Comparison of ENCODE assay signal across 1 cellular context in genomic region chr6:42199106-42199981, GRCh38.
TF ChIP-seq lines count a peak whose summit lies in the region.

No MANE protein-coding gene starts in this region.

TF ChIP-seq in K562, 482 proteins besides CTCF, POLR2A, EP300 and RAD21 (continued from another document and continues in another):
- peak; percentile 28; the same call in 1 of the 2 replicates for TF ChIP-seq EGR1 (conservative IDR thresholded peaks at IDR 0.05)
- no peak for TF ChIP-seq ZNF586 (CRISPR knock-in tag; conservative IDR thresholded peaks at IDR 0.05)
- no peak for TF ChIP-seq MIER1 (IDR thresholded peaks at IDR 0.05; ENCODE audit: low read depth)
- TF ChIP-seq FOXA3 (CRISPR knock-in tag; conservative IDR thresholded peaks at IDR 0.05 in 1 of 2, IDR thresholded peaks at IDR 0.05 in 1 of 2) = peak in 1 of 2 experiments; percentile 54; a peak in 2 of 4 replicates
- peak; percentile 63 for TF ChIP-seq NFIX (CRISPR knock-in tag; IDR thresholded peaks at IDR 0.05; ENCODE audit: low read depth)
- TF ChIP-seq HBP1 (CRISPR knock-in tag; IDR thresholded peaks at IDR 0.05) = 0 out of 2 replicates have a peak, but pooled peaks have one; percentile 69
- TF ChIP-seq CHD1 (IDR thresholded peaks at IDR 0.05; ENCODE audit: low read length) = no peak
- TF ChIP-seq MED1 (CRISPR knock-in tag; IDR thresholded peaks at IDR 0.05; ENCODE audit: borderline replicate concordance) = no peak
- TF ChIP-seq ARID3A (IDR thresholded peaks at IDR 0.05; ENCODE audit: borderline replicate concordance, low read depth, low read length) = peak; percentile 79; the same call in 1 of the 2 replicates
- peak in 1 of 2 experiments; percentile 56; a peak in 1 of 4 replicates for TF ChIP-seq SRF (CRISPR knock-in tag; IDR thresholded peaks at IDR 0.05)
- 0 out of 2 replicates have a peak, but pooled peaks have one; percentile 23 for TF ChIP-seq ZNF57 (CRISPR knock-in tag; IDR thresholded peaks at IDR 0.05)
- peak; percentile 70; the same call in 1 of the 2 replicates for TF ChIP-seq ZNF395 (CRISPR knock-in tag; IDR thresholded peaks at IDR 0.05)
- TF ChIP-seq CHD2 (IDR thresholded peaks at IDR 0.05; ENCODE audit: low read depth, low read length) = no peak
- TF ChIP-seq ZSCAN32 (CRISPR knock-in tag; IDR thresholded peaks at IDR 0.05) = no peak
- no peak for TF ChIP-seq CREB5 (CRISPR knock-in tag; IDR thresholded peaks at IDR 0.05)
- TF ChIP-seq ZNF79 (CRISPR knock-in tag; IDR thresholded peaks at IDR 0.05; ENCODE audit: low read depth) = no peak
- TF ChIP-seq ZNF175 (CRISPR knock-in tag; IDR thresholded peaks at IDR 0.05; ENCODE audit: low read depth) = peak; percentile 58; the same call in 1 of the 2 replicates
- no peak for TF ChIP-seq E2F3 (CRISPR knock-in tag; IDR thresholded peaks at IDR 0.05)
- TF ChIP-seq BACH1 (tag; IDR thresholded peaks at IDR 0.05) = no peak; the same call in 1 of the 2 replicates
- TF ChIP-seq ZNF511 (CRISPR knock-in tag; IDR thresholded peaks at IDR 0.05) = peak; percentile 25; the same call in 1 of the 2 replicates
- no peak for TF ChIP-seq NR3C1 (CRISPR knock-in tag; IDR thresholded peaks at IDR 0.05)
- TF ChIP-seq TBP (optimal IDR thresholded peaks at IDR 0.05; ENCODE audit: low read depth, low read length) = peak; percentile 25
- no peak for TF ChIP-seq RBM39 (optimal IDR thresholded peaks at IDR 0.05; ENCODE audit: low read depth, low read length)
- no peak for TF ChIP-seq ZNF232 (CRISPR knock-in tag; IDR thresholded peaks at IDR 0.05)
- TF ChIP-seq NR2F6 (CRISPR knock-in tag; IDR thresholded peaks at IDR 0.05) = no peak
- peak; percentile 69; the same call in 1 of the 2 replicates for TF ChIP-seq ZNF263 (CRISPR knock-in tag; IDR thresholded peaks at IDR 0.05; ENCODE audit: borderline replicate concordance)
- 0 out of 2 replicates have a peak, but pooled peaks have one; percentile 21 for TF ChIP-seq KLF1 (tag; IDR thresholded peaks at IDR 0.05)
- TF ChIP-seq FOXA1 (IDR thresholded peaks at IDR 0.05; ENCODE audit: borderline replicate concordance) = no peak
- no peak for TF ChIP-seq WHSC1 (IDR thresholded peaks at IDR 0.05; ENCODE audit: low read length)
- TF ChIP-seq HOMEZ (CRISPR knock-in tag; IDR thresholded peaks at IDR 0.05) = no peak
- no peak for TF ChIP-seq XRCC5 (IDR thresholded peaks at IDR 0.05; ENCODE audit: low read depth, low read length)
- TF ChIP-seq CBX8 (IDR thresholded peaks at IDR 0.05; ENCODE audit: borderline replicate concordance, extremely low read depth, low read depth, low read length, poor library complexity, severe bottlenecking) = no peak
- no peak for TF ChIP-seq MBD1 (CRISPR knock-in tag; IDR thresholded peaks at IDR 0.05)
- no peak for TF ChIP-seq SAP30 (IDR thresholded peaks at IDR 0.05; ENCODE audit: borderline replicate concordance, insufficient read depth, low read depth, low read length, poor library complexity, severe bottlenecking)
- no peak for TF ChIP-seq PHTF2 (CRISPR knock-in tag; IDR thresholded peaks at IDR 0.05)
- TF ChIP-seq ZKSCAN8 (CRISPR knock-in tag; IDR thresholded peaks at IDR 0.05) = peak; percentile 85
- TF ChIP-seq HDAC8 (tag; IDR thresholded peaks at IDR 0.05) = no peak
- TF ChIP-seq FOXP1 (CRISPR knock-in tag; IDR thresholded peaks at IDR 0.05) = peak; percentile 85
- TF ChIP-seq SETDB1 (IDR thresholded peaks at IDR 0.05; ENCODE audit: low read length) = peak; percentile 92
- peak; percentile 71 to 99 (median 89) for TF ChIP-seq YY1 (IDR thresholded peaks at IDR 0.05; ENCODE audit: borderline replicate concordance in 1 of 3, control insufficient read depth in 1 of 3, extremely low read depth in 1 of 3, insufficient read depth in 3 of 3, insufficient read length in 1 of 3, insufficient replicate concordance in 2 of 3, low read depth in 1 of 3, low read length in 2 of 3)
- no peak for TF ChIP-seq ZBTB8A (IDR thresholded peaks at IDR 0.05; ENCODE audit: partially characterized antibody)
- no peak for TF ChIP-seq KAT7 (CRISPR knock-in tag; IDR thresholded peaks at IDR 0.05; ENCODE audit: borderline replicate concordance)
- TF ChIP-seq SMARCC2 (IDR thresholded peaks at IDR 0.05; ENCODE audit: low read depth) = peak; percentile 89
- peak; percentile 100 for TF ChIP-seq NFIC (IDR thresholded peaks at IDR 0.05)
- no peak for TF ChIP-seq SRSF9 (IDR thresholded peaks at IDR 0.05; ENCODE audit: borderline replicate concordance, low read depth, low read length)
- peak; percentile 81 for TF ChIP-seq NFRKB (IDR thresholded peaks at IDR 0.05; ENCODE audit: low read depth)
- peak in 1 of 3 experiments; percentile 60; a peak in 1 of 6 replicates for TF ChIP-seq ZBTB11 (CRISPR knock-in tag; IDR thresholded peaks at IDR 0.05)
- peak in 1 of 2 experiments; percentile 85; a peak in 2 of 4 replicates for TF ChIP-seq NONO (IDR thresholded peaks at IDR 0.05; ENCODE audit: low read depth in 2 of 2, low read length in 1 of 2)
- peak; percentile 86 to 92 for TF ChIP-seq FOXK2 (conservative IDR thresholded peaks at IDR 0.05 in 1 of 2, IDR thresholded peaks at IDR 0.05 in 1 of 2; ENCODE audit: low read depth in 2 of 2)
- TF ChIP-seq SIN3A (IDR thresholded peaks at IDR 0.05; ENCODE audit: borderline replicate concordance in 2 of 2, control insufficient read depth in 1 of 2, low read depth in 2 of 2, low read length in 2 of 2) = no peak; a peak in 1 of 4 replicates
- no peak for TF ChIP-seq RBM22 (IDR thresholded peaks at IDR 0.05; ENCODE audit: low read depth, low read length, poor library complexity, severe bottlenecking)
- peak; percentile 99 for TF ChIP-seq TEAD4 (IDR thresholded peaks at IDR 0.05; ENCODE audit: low read length)
- TF ChIP-seq TEAD4 (CRISPR knock-in tag; IDR thresholded peaks at IDR 0.05; ENCODE audit: borderline replicate concordance) = no peak
- no peak for TF ChIP-seq NFYB (IDR thresholded peaks at IDR 0.05; ENCODE audit: extremely low read depth, insufficient read length)
- peak; percentile 96 for TF ChIP-seq L3MBTL2 (IDR thresholded peaks at IDR 0.05)
- TF ChIP-seq HIVEP1 (CRISPR knock-in tag; IDR thresholded peaks at IDR 0.05) = no peak
- peak; percentile 99 for TF ChIP-seq POLR2AphosphoS5 (IDR thresholded peaks at IDR 0.05; ENCODE audit: control insufficient read depth, insufficient read depth, low read depth, low read length)
- TF ChIP-seq KAT8 (IDR thresholded peaks at IDR 0.05; ENCODE audit: low read depth) = no peak
- TF ChIP-seq HNRNPH1 (optimal IDR thresholded peaks at IDR 0.05; ENCODE audit: low read depth, low read length) = no peak
- peak; percentile 99 for TF ChIP-seq NBN (IDR thresholded peaks at IDR 0.05; ENCODE audit: low read depth)
- TF ChIP-seq GATAD2A (IDR thresholded peaks at IDR 0.05) = peak; percentile 67
- TF ChIP-seq LEF1 (IDR thresholded peaks at IDR 0.05) = peak; percentile 98
